In genomic region chr14:36944307-36945010, GRCh38 we compare ENCODE assay signal across 20 cellular contexts.
A peak's percentile ranks its signal among the peaks of the same experiment; 100 is the strongest.
DNase-seq lines count a peak whose midpoint lies in the region; ATAC-seq, FAIRE-seq and TF ChIP-seq lines count a peak whose summit lies in the region.
"Had no signal": no experiment of that assay in that cellular context is flagged by ENCODE, and none has a peak within 500 bp of the region (broad histone marks: within the 10 kb centered on the region; RNA-seq: fewer than 3 reads in every experiment).

No MANE protein-coding gene starts in this region.

- peak; percentile 63 for FAIRE-seq in A549 (lab: Jason Lieb, UNC)

- 66% methylated on average over 5 of the region's 5 CpGs for WGBS in A549 (ENCODE audit: missing lambda C conversion rate)

- TF ChIP-seq CTCF in A549 (IDR thresholded peaks at IDR 0.05) (no peak), RWPE2 (IDR thresholded peaks at IDR 0.05; ENCODE audit: poor library complexity, severe bottlenecking) (no peak)

- H3K36me3 ChIP-seq in RWPE2 (ENCODE audit: low read depth) = no peaks in the 10 kb centered on the region
- H3K36me3 ChIP-seq: ascending aorta, left ventricle myocardium inferior, upper lobe of right lung had no signal

- H3K4me3 ChIP-seq in A549 (no peak overlapping the region), RWPE2 (ENCODE audit: severe bottlenecking) (no peak overlapping the region)
- H3K4me3 ChIP-seq: ascending aorta, left ventricle myocardium inferior, PC-9, upper lobe of right lung had no signal

- TF ChIP-seq POLR2A in A549 (IDR thresholded peaks at IDR 0.05; ENCODE audit: low read length) = no peak

- TF ChIP-seq EP300 in A549 (IDR thresholded peaks at IDR 0.05) = no peak

- TF ChIP-seq RAD21 in A549 (conservative IDR thresholded peaks at IDR 0.05 in 1 of 2, IDR thresholded peaks at IDR 0.05 in 1 of 2) = no peak

- DNase-seq in A549 (ENCODE audit: low read depth in 1 of 2, low spot score in 1 of 2) = peak in 1 of 2 experiments; percentile 22
- peak; percentile 48 for DNase-seq in H4 (ENCODE audit: low spot score)
- no peak for DNase-seq in RWPE2 (ENCODE audit: low spot score)
- peak; percentile 83 for DNase-seq in fibroblast of gingiva (ENCODE audit: low read depth)
- no peak for DNase-seq in ureter (ENCODE audit: low spot score)
- DNase-seq in stimulated activated CD4-positive, alpha-beta T cell treated with anti-CD3 and anti-CD28 coated beads, Interleukin-15, amount 100 ng/mL, for 24 hours = no peak
- no peak for DNase-seq in DMS114 treated with DMSO at 0.1 percent for 48 hours (lab: John Stamatoyannopoulos, UW; ENCODE audit: unreplicated experiment)
- DNase-seq in NCI-H1105 treated with DMSO at 0.1 percent for 48 hours (lab: John Stamatoyannopoulos, UW) = no peak
- DNase-seq: activated CD8-positive, alpha-beta memory T cell treated with anti-CD3 and anti-CD28 coated beads for 24 hours; activated effector memory CD4-positive, alpha-beta T cell treated with anti-CD3 and anti-CD28 coated beads, Interleukin-2, amount 50 U/mL, for 16 hours; COR-L47; dermis blood vessel endothelial cell; left ventricle myocardium inferior; NCI-H2029; NCI-H524 treated with DMSO at 0.1 percent for 48 hours; PC-9; stimulated activated naive CD8-positive, alpha-beta T cell treated with anti-CD3 and anti-CD28 coated beads, Interleukin-15, Interleukin-2, amounts not matched to agents 100 U/mL and 50 U/mL, for 24 hours; upper lobe of right lung had no signal

- H3K4me1 ChIP-seq in A549 = peaks cover 20% of the 10 kb centered on the region; the same call in 2 of the 3 replicates
- peaks cover 32% of the 10 kb centered on the region for H3K4me1 ChIP-seq in RWPE2 (ENCODE audit: insufficient read depth, poor library complexity, severe bottlenecking)
- H3K4me1 ChIP-seq: ascending aorta, left ventricle myocardium inferior, parathyroid adenoma, upper lobe of right lung had no signal

- no peaks in the 10 kb centered on the region for H3K27me3 ChIP-seq in RWPE2 (ENCODE audit: insufficient read depth, poor library complexity, severe bottlenecking)
- H3K27me3 ChIP-seq: ascending aorta, upper lobe of right lung had no signal

- ATAC-seq in A549 (peak in 1 of 2 experiments; percentile 38; a peak in 2 of 6 replicates), RWPE2 (ENCODE audit: low read depth) (peak; percentile 78)
- ATAC-seq: stimulated activated naive CD8-positive, alpha-beta T cell treated with anti-CD3 and anti-CD28 coated beads, Interleukin-15, Interleukin-2, amounts not matched to agents 100 U/mL and 50 U/mL, for 24 hours; upper lobe of right lung had no signal

- POLR2A ChIA-PET in A549 (lab: Yijun Ruan, JAX) = no interaction called here

- peak overlapping the region; percentile 40 for H3K4me2 ChIP-seq in A549
- H3K4me2 ChIP-seq: PC-9 had no signal

- H3K27ac ChIP-seq in A549 = peak overlapping the region; percentile 25 to 33; a peak in 2 of 6 replicates
- H3K27ac ChIP-seq in RWPE2 (ENCODE audit: poor library complexity, severe bottlenecking) = peak overlapping the region; percentile 64
- H3K27ac ChIP-seq: ascending aorta, left ventricle myocardium inferior, parathyroid adenoma, PC-9, upper lobe of right lung had no signal

- CTCF ChIA-PET in A549 (lab: Yijun Ruan, JAX) = interaction anchor here (1.0 to 4.7 kb wide), 6 partner anchors 9 to 295 kb away, joined by 5 to 71 read pairs (median 20); no protein-coding TSS in a partner anchor

- H3K9me3 ChIP-seq in A549 (no peaks in the 10 kb centered on the region), RWPE2 (ENCODE audit: severe bottlenecking) (no peaks in the 10 kb centered on the region)
- H3K9me3 ChIP-seq: ascending aorta, left ventricle myocardium inferior, upper lobe of right lung had no signal

TF ChIP-seq in A549, 52 proteins besides CTCF, POLR2A, EP300 and RAD21:
- TF ChIP-seq ZFP36 (IDR thresholded peaks at IDR 0.05; ENCODE audit: borderline replicate concordance, partially characterized antibody) = peak; percentile 18
- TF ChIP-seq HOXB13 (CRISPR knock-in tag; IDR thresholded peaks at IDR 0.05; ENCODE audit: low read depth) = no peak
- no peak for TF ChIP-seq BCL3 (IDR thresholded peaks at IDR 0.05)

Comparison
In these comparisons a context has a peak if more than half of its experiments do, and no peak if none do; other contexts are left out.
1. DNase-seq: peak in H4 (single experiment) and fibroblast of gingiva (single experiment); none in RWPE2 (single experiment), ureter (single experiment), stimulated activated CD4-positive, alpha-beta T cell treated with anti-CD3 and anti-CD28 coated beads, Interleukin-15, amount 100 ng/mL, for 24 hours (single experiment), DMS114 treated with DMSO at 0.1 percent for 48 hours (single experiment) and NCI-H1105 treated with DMSO at 0.1 percent for 48 hours (single experiment).